29 cellular contexts compared by ENCODE assay signal in genomic region chr14:92517761-92518160, GRCh38. TPM values are rescaled to one million over a fixed set of nuclear protein-coding genes. Genes with fewer than 3 reads are reported as not detected.
DNase-seq lines count a peak whose midpoint lies in the region; ATAC-seq and TF ChIP-seq lines count a peak whose summit lies in the region.
"Had no signal": no experiment of that assay in that cellular context is flagged by ENCODE, and none has a peak within 500 bp of the region (broad histone marks: within the 10 kb centered on the region; RNA-seq: fewer than 3 reads in every experiment).

No MANE protein-coding gene starts in this region.

- peaks cover 29% of the 10 kb centered on the region for H3K4me1 ChIP-seq in testis

- no peaks in the 10 kb centered on the region for H3K27me3 ChIP-seq in testis
- H3K27me3 ChIP-seq: ovary had no signal

- no peaks in the 10 kb centered on the region for H3K36me3 ChIP-seq in testis (ENCODE audit: low read depth, missing control alignments)
- H3K36me3 ChIP-seq: left lung, ovary had no signal

- no TSS peak for BruUV-seq in MCF 10A (replicated peaks; lab: Mats Ljungman, UMichigan)

- TF ChIP-seq CTCF in testis (IDR thresholded peaks at IDR 0.05) (no peak), MCF 10A (IDR thresholded peaks at IDR 0.05; ENCODE audit: unreplicated experiment) (no peak)

- intact Hi-C loops in testis (cut with DNase I; ENCODE audit: low total_unique reads) (no loop called here), MCF 10A (cut with micrococcal nuclease) (no loop called here)

- no peak overlapping the region for H3K4me3 Mint-ChIP-seq in activated CD8-positive, alpha-beta memory T cell treated with anti-CD3 and anti-CD28 coated beads, Interleukin-2, amount 10 ng/mL, durations not matched to agents 7 days and 5 days
- no peak overlapping the region for H3K4me3 Mint-ChIP-seq in activated T-helper 17 cell treated with anti-CD3 and anti-CD28 coated beads, Interleukin-2, amount 50 U/mL, for 72 hours
- peak overlapping the region in 9 of 10 donors; percentile 24 to 77 (median 59) for H3K4me3 Mint-ChIP-seq in naive thymus-derived CD8-positive, alpha-beta T cell
- H3K4me3 Mint-ChIP-seq in MCF 10A (ENCODE audit: unreplicated experiment): no peak overlapping the region

- H3K4me1 Mint-ChIP-seq in activated CD8-positive, alpha-beta memory T cell treated with anti-CD3 and anti-CD28 coated beads, Interleukin-2, amount 10 ng/mL, durations not matched to agents 7 days and 5 days: peaks cover 80% of the 10 kb centered on the region
- H3K4me1 Mint-ChIP-seq in activated T-helper 17 cell treated with anti-CD3 and anti-CD28 coated beads, Interleukin-2, amount 50 U/mL, for 72 hours: peaks cover 6% of the 10 kb centered on the region
- peaks cover 45 to 83% (median 76%) of the 10 kb centered on the region in 4 donors for H3K4me1 Mint-ChIP-seq in naive thymus-derived CD8-positive, alpha-beta T cell
- no peaks in the 10 kb centered on the region for H3K4me1 Mint-ChIP-seq in MCF 10A (ENCODE audit: insufficient read depth, unreplicated experiment)

- POLR2A ChIA-PET in naive thymus-derived CD8-positive, alpha-beta T cell (lab: Charles Lee): interaction anchor here (0.9 to 3.2 kb wide), 9 partner anchors 9 to 135 kb away, joined by 3 to 17 read pairs (median 5); no protein-coding TSS in a partner anchor
- POLR2A ChIA-PET in MCF 10A (lab: Yijun Ruan, JAX): interaction anchor here (1.1 kb wide), 1 partner anchor 209 kb away, joined by 3 read pairs; no protein-coding TSS in a partner anchor

- TF ChIP-seq POLR2A in testis (IDR thresholded peaks at IDR 0.05): no peak

- CTCF ChIA-PET in activated CD8-positive, alpha-beta memory T cell treated with anti-CD3 and anti-CD28 coated beads, Interleukin-2, amount 10 ng/mL, durations not matched to agents 7 days and 5 days (lab: Charles Lee): interaction anchor here (1.4 to 3.3 kb wide), 2 partner anchors 13 to 95 kb away, joined by 3 to 13 read pairs; no protein-coding TSS in a partner anchor
- CTCF ChIA-PET in MCF 10A (lab: Yijun Ruan, JAX): interaction anchor here (1.1 kb wide), 1 partner anchor 75 kb away, joined by 3 read pairs; no protein-coding TSS in a partner anchor

- ATAC-seq in activated CD8-positive, alpha-beta memory T cell treated with anti-CD3 and anti-CD28 coated beads, Interleukin-2, amount 10 ng/mL, durations not matched to agents 7 days and 5 days: no peak
- no peak for ATAC-seq in activated T-helper 17 cell treated with anti-CD3 and anti-CD28 coated beads, Interleukin-2, amount 50 U/mL, for 72 hours (replicated peaks)
- ATAC-seq in naive thymus-derived CD8-positive, alpha-beta T cell: no peak
- no peak for ATAC-seq in HG03378 (IDR thresholded peaks at IDR 0.05; ENCODE audit: unreplicated experiment)
- ATAC-seq: body of pancreas, left lung, Panc1 had no signal

- H3K4me3 ChIP-seq in testis: no peak overlapping the region
- H3K4me3 ChIP-seq: body of pancreas, dorsolateral prefrontal cortex, left lung, ovary had no signal

- DNase-seq in activated CD8-positive, alpha-beta memory T cell treated with anti-CD3 and anti-CD28 coated beads, Interleukin-2, amount 10 ng/mL, durations not matched to agents 7 days and 5 days: no peak
- DNase-seq in activated CD8-positive, alpha-beta memory T cell treated with anti-CD3 and anti-CD28 coated beads for 24 hours: no peak
- no peak for DNase-seq in naive thymus-derived CD8-positive, alpha-beta T cell
- DNase-seq in testis (no peak), MCF 10A (ENCODE audit: unreplicated experiment) (no peak)
- DNase-seq in stimulated activated naive CD4-positive, alpha-beta T cell (lab: John Stamatoyannopoulos, UW): no peak
- DNase-seq: 8988T; activated CD4-positive, alpha-beta T cell treated with anti-CD3 and anti-CD28 coated beads, Interleukin-2, amount 10 ng/mL, durations not matched to agents 24 days and 14 days; activated CD8-positive, alpha-beta memory T cell treated with anti-CD3 and anti-CD28 coated beads, Interleukin-2, amount 50 U/mL, for 4 hours; activated gamma-delta T cell; body of pancreas; CD4-positive, alpha-beta memory T cell; cerebellar nuclear complex; dorsolateral prefrontal cortex; left lung; mesenchymal stem cell; MV-4-11; NCI-H510A; ovary; retina; SHP77; small intestine; stimulated activated CD4-positive, alpha-beta T cell treated with anti-CD3 and anti-CD28 coated beads, Interleukin-1b, Interleukin-23, amount 100 ng/mL, for 48 hours; stimulated activated CD8-positive, alpha-beta memory T cell treated with anti-CD3 and anti-CD28 coated beads, Interleukin-4, amount 100 ng/mL, for 48 hours; substantia nigra had no signal

- H3K9me3 ChIP-seq in testis: no peaks in the 10 kb centered on the region
- H3K9me3 ChIP-seq: body of pancreas, left lung, ovary had no signal

- peak overlapping the region; percentile 41 to 74 for H3K27ac ChIP-seq in testis
- H3K27ac ChIP-seq: body of pancreas, dorsolateral prefrontal cortex, KMS-11, ovary had no signal

- H3K27ac Mint-ChIP-seq in activated CD8-positive, alpha-beta memory T cell treated with anti-CD3 and anti-CD28 coated beads, Interleukin-2, amount 10 ng/mL, durations not matched to agents 7 days and 5 days: peak overlapping the region; percentile 93
- peak overlapping the region; percentile 2 for H3K27ac Mint-ChIP-seq in activated T-helper 17 cell treated with anti-CD3 and anti-CD28 coated beads, Interleukin-2, amount 50 U/mL, for 72 hours
- peak overlapping the region; percentile 9 to 90 (median 82) for H3K27ac Mint-ChIP-seq in naive thymus-derived CD8-positive, alpha-beta T cell
- H3K27ac Mint-ChIP-seq in MCF 10A (ENCODE audit: low read depth, unreplicated experiment): no peak overlapping the region

- WGBS in testis, 2 donors: 38 to 77% methylated on average over 1 to 2 of the region's 2 CpGs

- H3K36me3 Mint-ChIP-seq in activated CD8-positive, alpha-beta memory T cell treated with anti-CD3 and anti-CD28 coated beads, Interleukin-2, amount 10 ng/mL, durations not matched to agents 7 days and 5 days: peaks cover 34% of the 10 kb centered on the region
- no peaks in the 10 kb centered on the region for H3K36me3 Mint-ChIP-seq in activated T-helper 17 cell treated with anti-CD3 and anti-CD28 coated beads, Interleukin-2, amount 50 U/mL, for 72 hours (ENCODE audit: low read depth)
- peaks cover 0 to 6% (median 5%) of the 10 kb centered on the region in 3 donors for H3K36me3 Mint-ChIP-seq in naive thymus-derived CD8-positive, alpha-beta T cell
- H3K36me3 Mint-ChIP-seq in MCF 10A (ENCODE audit: insufficient read depth, unreplicated experiment): peaks cover 4% of the 10 kb centered on the region

- H3K9me3 Mint-ChIP-seq in activated CD8-positive, alpha-beta memory T cell treated with anti-CD3 and anti-CD28 coated beads, Interleukin-2, amount 10 ng/mL, durations not matched to agents 7 days and 5 days (ENCODE audit: low read depth): peaks cover 3% of the 10 kb centered on the region
- no peaks in the 10 kb centered on the region for H3K9me3 Mint-ChIP-seq in activated T-helper 17 cell treated with anti-CD3 and anti-CD28 coated beads, Interleukin-2, amount 50 U/mL, for 72 hours
- peaks cover 0 to 15% (median 0%) of the 10 kb centered on the region in 9 donors for H3K9me3 Mint-ChIP-seq in naive thymus-derived CD8-positive, alpha-beta T cell
- H3K9me3 Mint-ChIP-seq in MCF 10A (ENCODE audit: unreplicated experiment): peaks cover 8% of the 10 kb centered on the region
- H3K9me3 Mint-ChIP-seq: activated CD4-positive, alpha-beta T cell treated with anti-CD3 and anti-CD28 coated beads, Interleukin-2, amount 10 ng/mL, durations not matched to agents 24 days and 14 days had no signal

- no peaks in the 10 kb centered on the region for H3K27me3 Mint-ChIP-seq in activated CD8-positive, alpha-beta memory T cell treated with anti-CD3 and anti-CD28 coated beads, Interleukin-2, amount 10 ng/mL, durations not matched to agents 7 days and 5 days
- no peaks in the 10 kb centered on the region for H3K27me3 Mint-ChIP-seq in activated T-helper 17 cell treated with anti-CD3 and anti-CD28 coated beads, Interleukin-2, amount 50 U/mL, for 72 hours
- no peaks in the 10 kb centered on the region for H3K27me3 Mint-ChIP-seq in naive thymus-derived CD8-positive, alpha-beta T cell
- H3K27me3 Mint-ChIP-seq in MCF 10A (ENCODE audit: insufficient read depth, unreplicated experiment): no peaks in the 10 kb centered on the region

RNA-seq across cellular contexts. Expression of gene RIN3, which starts 4.2 kb away (rescaled TPM):
- total RNA-seq in activated CD8-positive, alpha-beta memory T cell treated with anti-CD3 and anti-CD28 coated beads, Interleukin-2, amount 10 ng/mL, durations not matched to agents 7 days and 5 days: 100 to 1,000 TPM in 1 of 2 experiments, 10 to 100 TPM in 1; 76.1 to 122 TPM
- total RNA-seq in activated T-helper 17 cell treated with anti-CD3 and anti-CD28 coated beads, Interleukin-2, amount 50 U/mL, for 72 hours: 10 to 100 TPM; 14.1 to 24.1 TPM
- total RNA-seq in naive thymus-derived CD8-positive, alpha-beta T cell: 100 to 1,000 TPM; 137 to 146 TPM
- polyA plus RNA-seq in naive thymus-derived CD8-positive, alpha-beta T cell: 10 to 100 TPM; 16.8 to 45.8 (median 30.0) TPM
- 10 to 100 TPM; 49.8 to 56.2 TPM for total RNA-seq in testis
- polyA plus RNA-seq in testis (ENCODE audit: insufficient read depth, low read depth, low replicate concordance): 25.9 TPM
- total RNA-seq in MCF 10A (2022): 14.2 and 19.3 TPM in 2 replicates

Comparison
In these comparisons a context has a peak if more than half of its experiments do, and no peak if none do; other contexts are left out.
1. H3K4me3 Mint-ChIP-seq: peak in naive thymus-derived CD8-positive, alpha-beta T cell (9 of 10); none in activated CD8-positive, alpha-beta memory T cell treated with anti-CD3 and anti-CD28 coated beads, Interleukin-2, amount 10 ng/mL, durations not matched to agents 7 days and 5 days (single experiment), activated T-helper 17 cell treated with anti-CD3 and anti-CD28 coated beads, Interleukin-2, amount 50 U/mL, for 72 hours (single experiment) and MCF 10A (single experiment).